In genomic region chr4:79575709-79576479, GRCh38 we compare ENCODE assay signal across 2 cellular contexts.
TF ChIP-seq lines count a peak whose summit lies in the region.

No MANE protein-coding gene starts in this region.

TF ChIP-seq in SK-N-SH treated with all-trans-retinoic acid at 6 μM for 48 hours, 23 proteins besides CTCF, POLR2A, EP300 and RAD21 (continued from another document):
- TF ChIP-seq TSHZ2 (CRISPR knock-in tag; IDR thresholded peaks at IDR 0.05) (no peak), ZNF565 (CRISPR knock-in tag; conservative IDR thresholded peaks at IDR 0.05; ENCODE audit: low read depth) (no peak), ESRRG (CRISPR knock-in tag; IDR thresholded peaks at IDR 0.05) (no peak), ZFP3 (CRISPR knock-in tag; IDR thresholded peaks at IDR 0.05) (no peak), GLIS3 (CRISPR knock-in tag; IDR thresholded peaks at IDR 0.05) (no peak)

TF ChIP-seq in SK-N-SH, 30 proteins besides CTCF, POLR2A, EP300 and RAD21 (continued from another document):
- TF ChIP-seq REST (IDR thresholded peaks at IDR 0.05; ENCODE audit: low read depth, low read length) (no peak), YY1 (IDR thresholded peaks at IDR 0.05; ENCODE audit: low read depth) (no peak), POLR2AphosphoS5 (IDR thresholded peaks at IDR 0.05; ENCODE audit: low read depth, low read length) (no peak), MXI1 (IDR thresholded peaks at IDR 0.05; ENCODE audit: low read depth, low read length) (no peak)
TF ChIP-seq in SK-N-SH: peak in this region for 0.
